Comparison of ENCODE assay signal across 28 cellular contexts in the genomic region with DNA sequence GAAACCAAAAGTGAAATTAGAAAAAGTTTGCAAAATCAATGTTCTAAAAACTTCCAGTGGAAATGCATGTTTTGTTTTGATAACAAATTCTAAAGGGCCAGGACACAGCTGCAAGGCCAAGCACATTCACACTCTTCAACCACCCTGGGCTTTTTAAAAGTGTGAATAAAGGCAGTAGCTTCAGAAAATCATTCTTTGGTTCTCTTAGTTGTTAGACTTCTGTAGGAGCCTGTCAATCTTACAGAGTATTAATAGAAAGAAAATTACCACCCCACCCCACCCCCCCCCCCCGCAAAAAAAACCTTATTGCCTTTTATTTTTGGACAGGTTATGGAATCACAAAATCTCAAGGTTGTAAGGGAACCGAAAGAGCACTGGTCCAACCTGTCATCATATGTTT.
"Had no signal": no experiment of that assay in that cellular context is flagged by ENCODE, and none has a peak within 500 bp of the region (broad histone marks: within the 10 kb centered on the region; RNA-seq: fewer than 3 reads in every experiment).

No MANE protein-coding gene starts in this region.

- H3K27ac ChIP-seq: brain microvascular endothelial cell, colonic mucosa, epithelial cell of prostate, foreskin keratinocyte, gastrocnemius medialis, heart left ventricle had no signal

- ATAC-seq: activated CD4-positive, alpha-beta T cell treated with anti-CD3 and anti-CD28 coated beads for 36 hours; activated CD8-positive, alpha-beta memory T cell treated with anti-CD3 and anti-CD28 coated beads, Interleukin-2, amount 10 ng/mL, durations not matched to agents 7 days and 5 days; activated CD8-positive, alpha-beta T cell treated with anti-CD3 and anti-CD28 coated beads, Interleukin-2, amount 10 ng/mL, durations not matched to agents 7 days and 5 days; foreskin keratinocyte; gastrocnemius medialis; heart left ventricle had no signal

- H3K9me3 ChIP-seq: colonic mucosa, gastrocnemius medialis, heart left ventricle had no signal

- FAIRE-seq: astrocyte, bronchial epithelial cell, endometrium, endothelial cell of umbilical vein had no signal

- H3K4me1 ChIP-seq: colonic mucosa had no signal

- H3K36me3 ChIP-seq: brain microvascular endothelial cell, colonic mucosa, gastrocnemius medialis, heart left ventricle had no signal

- DNase-seq: activated CD4-positive, alpha-beta memory T cell treated with anti-CD3 and anti-CD28 coated beads for 36 hours; activated CD4-positive, alpha-beta T cell treated with anti-CD3 and anti-CD28 coated beads for 36 hours; activated CD4-positive, alpha-beta T cell treated with anti-CD3 and anti-CD28 coated beads, Interleukin-2, amount 10 ng/mL, durations not matched to agents 24 days and 14 days; activated CD4-positive, CD25-positive, alpha-beta regulatory T cell; activated CD4-positive, CD25-positive, alpha-beta regulatory T cell treated with anti-CD3 and anti-CD28 coated beads, Interleukin-2, amount 50 U/mL, for 72 hours; activated CD8-positive, alpha-beta memory T cell treated with anti-CD3 and anti-CD28 coated beads, Interleukin-2, amount 10 ng/mL, durations not matched to agents 7 days and 5 days; activated CD8-positive, alpha-beta memory T cell treated with anti-CD3 and anti-CD28 coated beads, Interleukin-2, amount 50 U/mL, for 4 hours; activated CD8-positive, alpha-beta T cell treated with anti-CD3 and anti-CD28 coated beads, Interleukin-2, amount 10 ng/mL, durations not matched to agents 7 days and 5 days; activated gamma-delta T cell treated with Interleukin-2 at 50 U/mL for 16 hours; activated naive CD4-positive, alpha-beta T cell treated with anti-CD3 and anti-CD28 coated beads, Interleukin-2, amount 50 U/mL, for 16 hours; activated naive CD4-positive, alpha-beta T cell treated with Interleukin-2 at 50 U/mL for 16 hours; activated T-cell treated with anti-CD3 and anti-CD28 coated beads, Interleukin-2, amount 50 U/mL, for 1 hour; activated T-cell treated with anti-CD3 and anti-CD28 coated beads, Interleukin-2, amount 50 U/mL, for 48 hours; amniotic stem cell; anterior cingulate cortex; brain microvascular endothelial cell; effector CD8-positive, alpha-beta T cell; foreskin keratinocyte; gastrocnemius medialis; glutamatergic neuron; heart left ventricle; T-helper 2 cell had no signal

- H3K27me3 ChIP-seq: brain microvascular endothelial cell, colonic mucosa, foreskin keratinocyte, gastrocnemius medialis, heart left ventricle had no signal

- H3K4me3 ChIP-seq: colonic mucosa, gastrocnemius medialis, heart left ventricle had no signal
